Comparison of ENCODE assay signal across 17 cellular contexts in genomic region chr12:84124211-84124610, GRCh38.
DNase-seq lines count a peak whose midpoint lies in the region; ATAC-seq, FAIRE-seq and TF ChIP-seq lines count a peak whose summit lies in the region.
"Had no signal": no experiment of that assay in that cellular context is flagged by ENCODE, and none has a peak within 500 bp of the region (broad histone marks: within the 10 kb centered on the region; RNA-seq: fewer than 3 reads in every experiment).

No MANE protein-coding gene starts in this region.

- H3K27me3 ChIP-seq in GM23248 (replicated peaks; ENCODE audit: insufficient read depth) = no peaks in the 10 kb centered on the region

- no peak overlapping the region for H3K27ac Mint-ChIP-seq in stimulated activated naive CD8-positive, alpha-beta T cell treated with anti-CD3 and anti-CD28 coated beads, Interleukin-15, amount 100 ng/mL, for 72 hours
- H3K27ac Mint-ChIP-seq: CD4-positive, alpha-beta memory T cell had no signal

- no peak for ATAC-seq in stimulated activated naive CD8-positive, alpha-beta T cell treated with anti-CD3 and anti-CD28 coated beads, Interleukin-15, amount 100 ng/mL, for 72 hours

- H3K4me2 ChIP-seq in GM23248 (ENCODE audit: unreplicated experiment) = no peak overlapping the region

- H4K20me1 ChIP-seq in GM23248 (ENCODE audit: insufficient read depth) = no peaks in the 10 kb centered on the region

- no peak for TF ChIP-seq CTCF in choroid plexus epithelial cell (conservative IDR thresholded peaks at IDR 0.05; ENCODE audit: low read depth, low read length)

- DNase-seq in GM23248 = peak; percentile 26
- DNase-seq in H54 (ENCODE audit: insufficient read length, low spot score) = no peak
- DNase-seq in choroid plexus epithelial cell (ENCODE audit: low read depth) = peak; percentile 24
- peak; percentile 56 for DNase-seq in iris pigment epithelial cell (ENCODE audit: low read depth)
- DNase-seq in stimulated activated naive CD8-positive, alpha-beta T cell treated with anti-CD3 and anti-CD28 coated beads, Interleukin-15, amount 100 ng/mL, for 72 hours = no peak
- DNase-seq in NK-92 (lab: John Stamatoyannopoulos, UW; ENCODE audit: unreplicated experiment) = no peak
- DNase-seq in activated effector memory CD4-positive, alpha-beta T cell treated with anti-CD3 and anti-CD28 coated beads, Interleukin-2, amount 50 U/mL, for 16 hours = no peak
- DNase-seq: C1 segment of cervical spinal cord; Calu3; CD4-positive, alpha-beta memory T cell; COR-L47; DMS53; DMS79 treated with DMSO at 0.1 percent for 48 hours; GF-D8; H7; HCEC 1CT had no signal

- H3K79me2 ChIP-seq in GM23248 (ENCODE audit: insufficient read depth) = no peaks in the 10 kb centered on the region

- FAIRE-seq in H54 (lab: Jason Lieb, UNC) = peak; percentile 15
- FAIRE-seq: GM12892 had no signal

- no peaks in the 10 kb centered on the region for H3K9me3 Mint-ChIP-seq in stimulated activated naive CD8-positive, alpha-beta T cell treated with anti-CD3 and anti-CD28 coated beads, Interleukin-15, amount 100 ng/mL, for 72 hours

- no peaks in the 10 kb centered on the region for H3K36me3 ChIP-seq in GM23248 (ENCODE audit: low read depth)

- no peaks in the 10 kb centered on the region for H3K27me3 Mint-ChIP-seq in stimulated activated naive CD8-positive, alpha-beta T cell treated with anti-CD3 and anti-CD28 coated beads, Interleukin-15, amount 100 ng/mL, for 72 hours
- H3K27me3 Mint-ChIP-seq: CD4-positive, alpha-beta memory T cell had no signal

- 98 to 100% methylated on average over 1 of the region's 1 CpG for whole genome bisulfite sequencing in GM23248 (ENCODE audit: low coverage in 1 of 2, low lambda C conversion rate in 2 of 2, missing lambda C conversion rate in 2 of 2), 2 experiments

- no peaks in the 10 kb centered on the region for H3K9me2 ChIP-seq in GM23248 (ENCODE audit: insufficient read depth)

- H3K4me1 ChIP-seq in GM23248 (ENCODE audit: insufficient read depth) = no peaks in the 10 kb centered on the region

- no peak overlapping the region for H2AFZ ChIP-seq in GM23248

- in situ Hi-C loops in GM23248 (cut with MboI) = no loop called here

- H3K4me3 ChIP-seq in GM23248 (no peak overlapping the region), choroid plexus epithelial cell (ENCODE audit: low read depth, low read length) (no peak overlapping the region)

- TF ChIP-seq POLR2A in H54 (IDR thresholded peaks at IDR 0.05; ENCODE audit: low read depth, low read length) = no peak

- H3K9me3 ChIP-seq in GM23248 (ENCODE audit: low read depth) = no peaks in the 10 kb centered on the region

- H3K4me1 Mint-ChIP-seq in stimulated activated naive CD8-positive, alpha-beta T cell treated with anti-CD3 and anti-CD28 coated beads, Interleukin-15, amount 100 ng/mL, for 72 hours = no peaks in the 10 kb centered on the region
- H3K4me1 Mint-ChIP-seq: CD4-positive, alpha-beta memory T cell had no signal

- no peak overlapping the region for H3K4me3 Mint-ChIP-seq in stimulated activated naive CD8-positive, alpha-beta T cell treated with anti-CD3 and anti-CD28 coated beads, Interleukin-15, amount 100 ng/mL, for 72 hours
- H3K4me3 Mint-ChIP-seq: CD4-positive, alpha-beta memory T cell had no signal

- no peak overlapping the region for H3K27ac ChIP-seq in GM23248

- H3F3A ChIP-seq in GM23248 (ENCODE audit: insufficient read depth) = no peaks in the 10 kb centered on the region

- no peak overlapping the region for H3K9ac ChIP-seq in GM23248

Comparison
In these comparisons a context has a peak if more than half of its experiments do, and no peak if none do; other contexts are left out.
1. DNase-seq: peak in GM23248 (single experiment), choroid plexus epithelial cell (single experiment) and iris pigment epithelial cell (single experiment); none in H54 (single experiment), stimulated activated naive CD8-positive, alpha-beta T cell treated with anti-CD3 and anti-CD28 coated beads, Interleukin-15, amount 100 ng/mL, for 72 hours (0 of 2), NK-92 (single experiment) and activated effector memory CD4-positive, alpha-beta T cell treated with anti-CD3 and anti-CD28 coated beads, Interleukin-2, amount 50 U/mL, for 16 hours (single experiment).